Comparison of ENCODE assay signal across 30 cellular contexts in genomic region chr18:23352042-23352441, GRCh38.
"Had no signal": no experiment of that assay in that cellular context is flagged by ENCODE, and none has a peak within 500 bp of the region (broad histone marks: within the 10 kb centered on the region; RNA-seq: fewer than 3 reads in every experiment).

No MANE protein-coding gene starts in this region.

- H3K9me3 Mint-ChIP-seq: endodermal cell; natural killer cell treated with Interleukin-12 subunit alpha and Interleukin-12 subunit beta and Interleukin-15 and Interleukin-18, amount 100 ng/mL, for 72 hours had no signal

- H3K4me2 ChIP-seq: hepatocyte, smooth muscle cell had no signal

- H3K27ac Mint-ChIP-seq: dendritic cell treated with granulocyte-macrophage colony-stimulating factor and Interleukin-4, amounts not matched to agents 40 ng/mL and 50 ng/mL, for 4 days; endodermal cell; natural killer cell treated with Interleukin-12 subunit alpha and Interleukin-12 subunit beta and Interleukin-15 and Interleukin-18, amount 100 ng/mL, for 72 hours; progenitor cell of endocrine pancreas; type B pancreatic cell had no signal

- ATAC-seq: esophagus mucosa; foreskin keratinocyte; gastroesophageal sphincter; heart left ventricle; left ventricle myocardium superior; lower lobe of right lung; natural killer cell treated with Interleukin-12 subunit alpha and Interleukin-12 subunit beta and Interleukin-15 and Interleukin-18, amount 100 ng/mL, for 72 hours; sciatic nerve; stimulated activated naive CD8-positive, alpha-beta T cell treated with anti-CD3 and anti-CD28 coated beads, Interleukin-15, amount 100 ng/mL, for 72 hours had no signal

- H3K4me1 ChIP-seq: colonic mucosa, foreskin keratinocyte, parathyroid adenoma had no signal

- H3K27me3 Mint-ChIP-seq: dendritic cell treated with granulocyte-macrophage colony-stimulating factor and Interleukin-4, amounts not matched to agents 40 ng/mL and 50 ng/mL, for 4 days; naive B cell; natural killer cell treated with Interleukin-12 subunit alpha and Interleukin-12 subunit beta and Interleukin-15 and Interleukin-18, amount 100 ng/mL, for 72 hours; progenitor cell of endocrine pancreas; stimulated activated naive CD8-positive, alpha-beta T cell treated with anti-CD3 and anti-CD28 coated beads, Interleukin-15, amount 100 ng/mL, for 72 hours; type B pancreatic cell had no signal

- H3K36me3 ChIP-seq: colonic mucosa, lower lobe of right lung, right atrium auricular region, thyroid gland had no signal

- H2AFZ ChIP-seq: hepatocyte, parathyroid adenoma had no signal

- H3K79me2 ChIP-seq: hepatocyte, parathyroid adenoma had no signal

- H3K9me3 ChIP-seq: colonic mucosa, gastroesophageal sphincter, lower lobe of right lung, neutrophil, right atrium auricular region, thyroid gland had no signal

- DNase-seq: colonic mucosa; effector CD8-positive, alpha-beta T cell; endodermal cell; foreskin keratinocyte; heart left ventricle; kidney glomerular epithelial cell; left ventricle myocardium superior; lower lobe of right lung; naive B cell; stimulated activated CD4-positive, alpha-beta T cell treated with anti-CD3 and anti-CD28 coated beads, Interleukin-12 subunit alpha, Interleukin-12 subunit beta, amount 100 ng/mL, for 4 hours; stimulated activated CD4-positive, alpha-beta T cell treated with anti-CD3 and anti-CD28 coated beads, Interleukin-1b, Interleukin-23, amount 100 ng/mL, for 48 hours; stimulated activated CD4-positive, alpha-beta T cell treated with anti-CD3 and anti-CD28 coated beads, Interleukin-4, amount 100 ng/mL, for 1 hour; stimulated activated CD8-positive, alpha-beta memory T cell treated with anti-CD3 and anti-CD28 coated beads, Interleukin-4, amount 100 ng/mL, for 48 hours; stimulated activated naive CD4-positive, alpha-beta T cell; stimulated activated naive CD8-positive, alpha-beta T cell treated with anti-CD3 and anti-CD28 coated beads, Interleukin-15, amount 100 ng/mL, for 72 hours; thyroid gland had no signal

- H3K4me3 ChIP-seq: colonic mucosa, gastroesophageal sphincter, heart left ventricle, hepatocyte, lower lobe of right lung, right atrium auricular region, smooth muscle cell, thyroid gland had no signal

- H3K4me3 Mint-ChIP-seq: dendritic cell treated with granulocyte-macrophage colony-stimulating factor and Interleukin-4, amounts not matched to agents 40 ng/mL and 50 ng/mL, for 4 days; endodermal cell; naive B cell; natural killer cell treated with Interleukin-12 subunit alpha and Interleukin-12 subunit beta and Interleukin-15 and Interleukin-18, amount 100 ng/mL, for 72 hours; neural crest cell; stimulated activated naive CD8-positive, alpha-beta T cell treated with anti-CD3 and anti-CD28 coated beads, Interleukin-15, amount 100 ng/mL, for 72 hours; type B pancreatic cell had no signal

- H3K27ac ChIP-seq: colonic mucosa, epithelial cell of prostate, foreskin keratinocyte, gastroesophageal sphincter, heart left ventricle, hepatocyte, lower lobe of right lung, neutrophil, parathyroid adenoma, right atrium auricular region, thyroid gland had no signal

- H3K27me3 ChIP-seq: colonic mucosa, foreskin keratinocyte, gastroesophageal sphincter, heart left ventricle, hepatocyte, neutrophil, right atrium auricular region, thyroid gland had no signal
